18 cellular contexts compared by ENCODE assay signal in genomic region chr1:111672338-111672737, GRCh38. TPM values are rescaled to one million over a fixed set of nuclear protein-coding genes. Genes with fewer than 3 reads are reported as not detected.
DNase-seq lines count a peak whose midpoint lies in the region; FAIRE-seq and TF ChIP-seq lines count a peak whose summit lies in the region.
"Had no signal": no experiment of that assay in that cellular context is flagged by ENCODE, and none has a peak within 500 bp of the region (broad histone marks: within the 10 kb centered on the region; RNA-seq: fewer than 3 reads in every experiment).

No MANE protein-coding gene starts in this region.

- DNase-seq in activated naive CD8-positive, alpha-beta T cell treated with anti-CD3 and anti-CD28 coated beads for 36 hours = no peak
- DNase-seq in HFF-Myc (ENCODE audit: extremely low read depth, low read depth) (peak; percentile 48), fibroblast of the aortic adventitia (ENCODE audit: low read depth) (peak; percentile 42), inferior parietal cortex (ENCODE audit: extremely low spot score) (no peak), GM12891 (ENCODE audit: insufficient read length, low spot score) (no peak)
- no peak for DNase-seq in activated CD8-positive, alpha-beta memory T cell treated with anti-CD3 and anti-CD28 coated beads for 24 hours
- DNase-seq: activated B cell treated with CpG ODN at 0.5 μM for 24 hours; activated CD8-positive, alpha-beta memory T cell treated with anti-CD3 and anti-CD28 coated beads, Interleukin-2, amount 10 ng/mL, durations not matched to agents 7 days and 5 days; activated gamma-delta T cell; DMS 273 treated with DMSO at 0.1 percent for 48 hours; NCI-H2029; NCI-H446 treated with DMSO at 0.1 percent for 48 hours; right lobe of liver; SHP77 had no signal

- no peak overlapping the region for H3K9ac ChIP-seq in stomach smooth muscle (ENCODE audit: low read length in 2 of 2)

- H3K27ac ChIP-seq in stomach smooth muscle (ENCODE audit: low read length) = peak overlapping the region; percentile 62
- H3K27ac ChIP-seq: right lobe of liver had no signal

- peak overlapping the region; percentile 56 for H3K27ac Mint-ChIP-seq in activated naive CD8-positive, alpha-beta T cell
- no peak overlapping the region for H3K27ac Mint-ChIP-seq in activated naive CD8-positive, alpha-beta T cell treated with anti-CD3 and anti-CD28 coated beads for 36 hours
- H3K27ac Mint-ChIP-seq: activated B cell treated with CpG ODN at 0.5 μM for 24 hours, IgD-negative memory B cell had no signal

- no peak for FAIRE-seq in GM12891 (lab: Jason Lieb, UNC)
- FAIRE-seq: endometrium had no signal

- H3K9me3 Mint-ChIP-seq in activated naive CD8-positive, alpha-beta T cell (ENCODE audit: low read depth) = peaks cover 7% of the 10 kb centered on the region
- H3K9me3 Mint-ChIP-seq in activated naive CD8-positive, alpha-beta T cell treated with anti-CD3 and anti-CD28 coated beads for 36 hours = peaks cover 15% of the 10 kb centered on the region

- H3K36me3 ChIP-seq in stomach smooth muscle (ENCODE audit: control insufficient read depth in 2 of 2, insufficient read depth in 2 of 2, low read length in 2 of 2) = peaks cover 0 to 2% of the 10 kb centered on the region in 2 donors
- H3K36me3 ChIP-seq: right lobe of liver had no signal

- TF ChIP-seq POLR2A in GM12891 (IDR thresholded peaks at IDR 0.05; ENCODE audit: low read depth, low read length) = no peak

- peaks cover 23% of the 10 kb centered on the region for H3K36me3 Mint-ChIP-seq in activated naive CD8-positive, alpha-beta T cell
- H3K36me3 Mint-ChIP-seq in activated naive CD8-positive, alpha-beta T cell treated with anti-CD3 and anti-CD28 coated beads for 36 hours = peaks cover 54% of the 10 kb centered on the region

- H3K4me1 ChIP-seq in stomach smooth muscle (ENCODE audit: control insufficient read depth, insufficient read depth, low read length) = peaks cover 11% of the 10 kb centered on the region
- H3K4me1 ChIP-seq: right lobe of liver had no signal

- no peaks in the 10 kb centered on the region for H3K27me3 Mint-ChIP-seq in activated naive CD8-positive, alpha-beta T cell
- H3K27me3 Mint-ChIP-seq in activated naive CD8-positive, alpha-beta T cell treated with anti-CD3 and anti-CD28 coated beads for 36 hours = no peaks in the 10 kb centered on the region
- H3K27me3 Mint-ChIP-seq: activated B cell treated with CpG ODN at 0.5 μM for 24 hours; activated CD8-positive, alpha-beta memory T cell treated with anti-CD3 and anti-CD28 coated beads, Interleukin-2, amount 10 ng/mL, durations not matched to agents 7 days and 5 days; IgD-negative memory B cell had no signal

- H3K4me1 Mint-ChIP-seq in activated naive CD8-positive, alpha-beta T cell (ENCODE audit: low read depth) = peaks cover 78% of the 10 kb centered on the region
- H3K4me1 Mint-ChIP-seq in activated naive CD8-positive, alpha-beta T cell treated with anti-CD3 and anti-CD28 coated beads for 36 hours = peaks cover 45% of the 10 kb centered on the region

- no peak for TF ChIP-seq CTCF in HFF-Myc (IDR thresholded peaks at IDR 0.05; ENCODE audit: low read depth, low read length, missing control alignments)
- no peak for TF ChIP-seq CTCF in fibroblast of the aortic adventitia (IDR thresholded peaks at IDR 0.05; ENCODE audit: insufficient read depth, low read length)

- H3K4me3 Mint-ChIP-seq in activated naive CD8-positive, alpha-beta T cell = no peak overlapping the region
- H3K4me3 Mint-ChIP-seq in activated naive CD8-positive, alpha-beta T cell treated with anti-CD3 and anti-CD28 coated beads for 36 hours = no peak overlapping the region
- H3K4me3 Mint-ChIP-seq: activated B cell treated with CpG ODN at 0.5 μM for 24 hours; activated CD8-positive, alpha-beta memory T cell treated with anti-CD3 and anti-CD28 coated beads, Interleukin-2, amount 10 ng/mL, durations not matched to agents 7 days and 5 days; IgD-negative memory B cell had no signal

- H3K4me3 ChIP-seq in HFF-Myc (replicated peaks; ENCODE audit: low read depth, low read length) = no peak overlapping the region
- H3K4me3 ChIP-seq in fibroblast of the aortic adventitia (ENCODE audit: low read depth, low read length) = no peak overlapping the region
- no peak overlapping the region for H3K4me3 ChIP-seq in stomach smooth muscle (ENCODE audit: low read length in 2 of 2)
- H3K4me3 ChIP-seq: right lobe of liver had no signal

- H3K9me3 ChIP-seq in stomach smooth muscle (ENCODE audit: control insufficient read depth in 2 of 2, low read length in 2 of 2) = no peaks in the 10 kb centered on the region
- H3K9me3 ChIP-seq: right lobe of liver had no signal

- no peaks in the 10 kb centered on the region for H3K27me3 ChIP-seq in stomach smooth muscle (ENCODE audit: control insufficient read depth in 1 of 2, insufficient read depth in 2 of 2, low read length in 2 of 2)
- H3K27me3 ChIP-seq: right lobe of liver had no signal

TF ChIP-seq in GM12891, 5 proteins besides CTCF, POLR2A, EP300 and RAD21:
- no peak for TF ChIP-seq TAF1 (IDR thresholded peaks at IDR 0.05; ENCODE audit: low read depth, low read length)
- no peak for TF ChIP-seq POU2F2 (IDR thresholded peaks at IDR 0.05; ENCODE audit: low read depth, low read length)
- no peak for TF ChIP-seq SPI1 (IDR thresholded peaks at IDR 0.05; ENCODE audit: low read depth, low read length)
- no peak for TF ChIP-seq PAX5 (IDR thresholded peaks at IDR 0.05; ENCODE audit: insufficient read depth, low read length, severe bottlenecking)
- TF ChIP-seq POLR2AphosphoS5 (IDR thresholded peaks at IDR 0.05; ENCODE audit: low read depth, low read length) = no peak

RNA-seq across cellular contexts. Expression of gene RAP1A, which starts 52.7 kb away (rescaled TPM):
- total RNA-seq in activated naive CD8-positive, alpha-beta T cell treated with anti-CD3 and anti-CD28 coated beads for 36 hours = 100 to 1,000 TPM; 150 to 154 TPM
- total RNA-seq in fibroblast of the aortic adventitia (ENCODE audit: low replicate concordance) = 21.9 and 36.2 TPM in 2 replicates
- 120 TPM for polyA plus RNA-seq in GM12891 (2012; ENCODE audit: low read depth, missing spikeins)

Comparison
In these comparisons a context has a peak if more than half of its experiments do, and no peak if none do; other contexts are left out.
1. DNase-seq: peak in HFF-Myc (single experiment) and fibroblast of the aortic adventitia (single experiment); none in activated naive CD8-positive, alpha-beta T cell treated with anti-CD3 and anti-CD28 coated beads for 36 hours (single experiment), activated CD8-positive, alpha-beta memory T cell treated with anti-CD3 and anti-CD28 coated beads for 24 hours (single experiment), inferior parietal cortex (single experiment) and GM12891 (single experiment).